In genomic region chr6:137233561-137234504, GRCh38 we compare ENCODE assay signal across 8 cellular contexts. TPM values are rescaled to one million over a fixed set of nuclear protein-coding genes. Genes with fewer than 3 reads are reported as not detected.
A peak's percentile ranks its signal among the peaks of the same experiment; 100 is the strongest.
DNase-seq lines count a peak whose midpoint lies in the region; ATAC-seq, FAIRE-seq and TF ChIP-seq lines count a peak whose summit lies in the region.

No MANE protein-coding gene starts in this region.

- TF ChIP-seq CTCF in K562 (IDR thresholded peaks at IDR 0.05 in 2 of 3, conservative IDR thresholded peaks at IDR 0.05 in 1 of 3; ENCODE audit: insufficient read depth in 2 of 3, low read depth in 1 of 3, low read length in 3 of 3) (no peak; a peak in 1 of 6 replicates), right lobe of liver (IDR thresholded peaks at IDR 0.05) (no peak), lower leg skin (IDR thresholded peaks at IDR 0.05) (no peak), testis (IDR thresholded peaks at IDR 0.05) (no peak)

- TF ChIP-seq RAD21 in K562 (CRISPR knock-in tag; conservative IDR thresholded peaks at IDR 0.05 in 1 of 2, IDR thresholded peaks at IDR 0.05 in 1 of 2): 0 out of 4 replicates have a peak, but pooled peaks of 1 of the 2 experiments have one; percentile 10

- TF ChIP-seq EP300 in K562 (IDR thresholded peaks at IDR 0.05; ENCODE audit: low read length): no peak

- POLR2A ChIA-PET in K562 (lab: Yijun Ruan, JAX): interaction anchor here (0.6 to 1.0 kb wide), 2 partner anchors 16 to 235 kb away, joined by 3 read pairs; no protein-coding TSS in a partner anchor

- H3K9me3 Mint-ChIP-seq in CD4-positive, CD25-positive, alpha-beta regulatory T cell: peaks cover 0 to 6% (median 2%) of the 10 kb centered on the region in 7 donors

- BruUV-seq in K562 (replicated peaks; lab: Mats Ljungman, UMichigan): no TSS peak

- H3K27me3 ChIP-seq in CD4-positive, CD25-positive, alpha-beta regulatory T cell (ENCODE audit: control insufficient read depth, insufficient read depth, low read length): peaks cover 2% of the 10 kb centered on the region
- H3K27me3 ChIP-seq in MG63 (no peaks in the 10 kb centered on the region), K562 (ENCODE audit: control insufficient read depth in 2 of 2, insufficient read depth in 2 of 2, low read length in 2 of 2) (peaks cover 0 to 11% of the 10 kb centered on the region in 2 experiments; a peak in 4 of 5 replicates), right lobe of liver (no peaks in the 10 kb centered on the region), testis (no peaks in the 10 kb centered on the region)

- CTCF ChIA-PET in K562 (lab: Yijun Ruan, JAX; ENCODE audit: low intra/inter-chr PET ratio): no interaction called here

- in situ Hi-C loops in K562 (cut with MboI): no loop called here

- no peaks in the 10 kb centered on the region for H3K27me3 Mint-ChIP-seq in CD4-positive, CD25-positive, alpha-beta regulatory T cell

- peaks cover 27 to 49% (median 34%) of the 10 kb centered on the region in 4 donors for H3K4me1 Mint-ChIP-seq in CD4-positive, CD25-positive, alpha-beta regulatory T cell

- 35% methylated on average over 5 of the region's 5 CpGs for WGBS in K562 (ENCODE audit: insufficient coverage, low coverage, missing lambda C conversion rate)
- WGBS in right lobe of liver (ENCODE audit: insufficient coverage, low coverage, low lambda C conversion rate, missing lambda C conversion rate): 45% methylated on average over 5 of the region's 5 CpGs
- 37 to 43% methylated on average over 5 of the region's 5 CpGs for WGBS in lower leg skin, 2 donors
- 49 to 57% methylated on average over 5 of the region's 5 CpGs for WGBS in testis, 2 donors

- H3K27ac Mint-ChIP-seq in CD4-positive, CD25-positive, alpha-beta regulatory T cell: peak overlapping the region; percentile 31 to 91 (median 64)

- 0 out of 2 replicates have a peak overlapping the region, but pooled peaks have one; percentile 15 for H3K4me2 ChIP-seq in K562 (ENCODE audit: insufficient read depth, low read length)

- peak overlapping the region; percentile 43; the same call in 1 of the 2 replicates for H2AFZ ChIP-seq in K562 (ENCODE audit: low read depth, low read length)

- no peak overlapping the region for H3K27ac ChIP-seq in CD4-positive, CD25-positive, alpha-beta regulatory T cell (ENCODE audit: insufficient read depth, low read length, poor library complexity, severe bottlenecking)
- peak overlapping the region; percentile 37; the same call in 1 of the 3 replicates for H3K27ac ChIP-seq in K562 (ENCODE audit: extremely low read depth, low read depth, low read length)
- peak overlapping the region; percentile 24 to 41 (median 25) for H3K27ac ChIP-seq in right lobe of liver
- H3K27ac ChIP-seq in testis: peak overlapping the region in 1 of 2 donors; percentile 54

- H3K9ac ChIP-seq in K562 (ENCODE audit: insufficient read depth in 1 of 2, low read depth in 2 of 2, low read length in 2 of 2): no peak overlapping the region

- H3K4me3 ChIP-seq in CD4-positive, CD25-positive, alpha-beta regulatory T cell (ENCODE audit: low read depth, low read length): peak overlapping the region; percentile 51
- H3K4me3 ChIP-seq in MG63 (no peak overlapping the region), K562 (no peak overlapping the region), right lobe of liver (no peak overlapping the region), lower leg skin (ENCODE audit: low read depth, poor library complexity, severe bottlenecking) (no peak overlapping the region), testis (no peak overlapping the region)

- ATAC-seq in CD4-positive, CD25-positive, alpha-beta regulatory T cell (ENCODE audit: low read depth in 2 of 2): no peak
- ATAC-seq in K562 (peak; percentile 58), right lobe of liver (peak; percentile 58 to 76 (median 66)), GM18861 (IDR thresholded peaks at IDR 0.05; ENCODE audit: unreplicated experiment) (no peak), GM19023 (IDR thresholded peaks at IDR 0.05; ENCODE audit: unreplicated experiment) (no peak)

- H3K9me3 ChIP-seq in CD4-positive, CD25-positive, alpha-beta regulatory T cell (ENCODE audit: control insufficient read depth in 2 of 2, low read length in 2 of 2): peaks cover 0 to 1% of the 10 kb centered on the region in 2 experiments
- H3K9me3 ChIP-seq in MG63 (peaks cover 7% of the 10 kb centered on the region), K562 (replicated peaks; ENCODE audit: control insufficient read depth, insufficient read depth, low read depth, low read length) (no peaks in the 10 kb centered on the region), right lobe of liver (no peaks in the 10 kb centered on the region), testis (no peaks in the 10 kb centered on the region)

- peaks cover 23% of the 10 kb centered on the region for H3K4me1 ChIP-seq in CD4-positive, CD25-positive, alpha-beta regulatory T cell (ENCODE audit: control insufficient read depth, insufficient read depth, low read length, poor library complexity, severe bottlenecking)
- H3K4me1 ChIP-seq in K562 (replicated peaks in 1 of 2; ENCODE audit: control insufficient read depth in 2 of 2, insufficient read depth in 2 of 2, low read length in 2 of 2) (peaks cover 3 to 20% of the 10 kb centered on the region in 2 experiments; a peak in 3 of 5 replicates), right lobe of liver (peaks cover 0 to 22% (median 0%) of the 10 kb centered on the region in 4 donors), testis (no peaks in the 10 kb centered on the region)

- no peaks in the 10 kb centered on the region for H3K79me2 ChIP-seq in K562 (ENCODE audit: control insufficient read depth, insufficient read depth, low read length)

- no peaks in the 10 kb centered on the region for H3K9me1 ChIP-seq in K562 (ENCODE audit: control insufficient read depth, insufficient read depth, low read length)

- H3K36me3 Mint-ChIP-seq in CD4-positive, CD25-positive, alpha-beta regulatory T cell: peaks cover 5% of the 10 kb centered on the region

- intact Hi-C loops in K562 (cut with micrococcal nuclease) (no loop called here), right lobe of liver (cut with DNase I) (no loop called here), lower leg skin (cut with DNase I; ENCODE audit: low total_unique reads) (no loop called here), testis (cut with DNase I; ENCODE audit: low total_unique reads) (no loop called here)

- TF ChIP-seq POLR2A in K562 (conservative IDR thresholded peaks at IDR 0.05): no peak
- no peak for TF ChIP-seq POLR2A in right lobe of liver (IDR thresholded peaks at IDR 0.05)
- TF ChIP-seq POLR2A in lower leg skin (IDR thresholded peaks at IDR 0.05): no peak
- TF ChIP-seq POLR2A in testis (IDR thresholded peaks at IDR 0.05): no peak

- FAIRE-seq in K562 (lab: Jason Lieb, UNC): peak; percentile 60

- H3K36me3 ChIP-seq in CD4-positive, CD25-positive, alpha-beta regulatory T cell (ENCODE audit: control insufficient read depth, insufficient read depth, low read length): no peaks in the 10 kb centered on the region
- H3K36me3 ChIP-seq in MG63: no peaks in the 10 kb centered on the region
- no peaks in the 10 kb centered on the region for H3K36me3 ChIP-seq in K562 (ENCODE audit: control insufficient read depth, insufficient read depth, low read length)
- no peaks in the 10 kb centered on the region for H3K36me3 ChIP-seq in right lobe of liver
- H3K36me3 ChIP-seq in testis (ENCODE audit: low read depth, missing control alignments): no peaks in the 10 kb centered on the region

- DNase-seq in CD4-positive, CD25-positive, alpha-beta regulatory T cell: no peak
- DNase-seq in MG63: peak; percentile 79
- peak in 2 of 4 experiments; percentile 21 to 36 for DNase-seq in K562 (ENCODE audit: extremely low read depth in 1 of 4, low spot score in 3 of 4)
- no peak for DNase-seq in right lobe of liver
- no peak for DNase-seq in lower leg skin (ENCODE audit: low spot score in 2 of 2)
- no peak for DNase-seq in testis

- peak overlapping the region; percentile 11 to 37 (median 31) for H3K4me3 Mint-ChIP-seq in CD4-positive, CD25-positive, alpha-beta regulatory T cell

- no peaks in the 10 kb centered on the region for H4K20me1 ChIP-seq in K562 (replicated peaks; ENCODE audit: control insufficient read depth, insufficient read depth, low read length)

RNA-seq across cellular contexts. Expression of gene IFNGR1, which starts 14.6 kb away (rescaled TPM):
- total RNA-seq in CD4-positive, CD25-positive, alpha-beta regulatory T cell: 44.3 TPM
- polyA plus RNA-seq in CD4-positive, CD25-positive, alpha-beta regulatory T cell: 10 to 100 TPM; 30.7 to 44.4 (median 35.4) TPM
- total RNA-seq in MG63 (2014; rRNA removed; shearing (Covaris generic); ENCODE audit: low replicate concordance): 53.9 and 76.7 TPM in 2 replicates
- total RNA-seq in K562 (2011; cell fraction: chromatin; rRNA removed; ENCODE audit: low replicate concordance): 20.6 and 45.2 TPM in 2 replicates
- total RNA-seq in K562 (2011; cell fraction: nucleolus; rRNA removed): 21.5 and 26.5 TPM in 2 replicates
- 30.9 and 31.5 TPM in 2 replicates for total RNA-seq in K562 (2011; cell fraction: nucleoplasm; rRNA removed)
- 13.4 and 14.7 TPM in 2 replicates for total RNA-seq in K562 (2014; rRNA removed)
- 26.7 and 31.3 TPM in 2 replicates for total RNA-seq in K562 (2014; rRNA removed; fragmentation: Illumina TruSeq; extraction: Trizol)
- total RNA-seq in K562 (2015; rRNA removed; fragmentation: Illumina TruSeq; extraction: Trizol): 33.4 and 38.9 TPM in 2 replicates
- total RNA-seq in K562 (2021): 16.8 and 17.7 TPM in 2 replicates
- polyA plus RNA-seq in K562 (2011; rRNA removed): 33.0 and 52.5 TPM in 2 replicates
- 4.8 and 21.0 TPM in 2 replicates for polyA plus RNA-seq in K562 (2011; cell fraction: cytosol; rRNA removed)
- polyA plus RNA-seq in K562 (2011; cell fraction: nucleus; rRNA removed): 24.7 and 52.5 TPM in 2 replicates
- polyA plus RNA-seq in K562 (2012): 22.6 and 25.6 TPM in 2 replicates
- polyA plus RNA-seq in K562 (2014; fragmentation: Illumina TruSeq; extraction: Trizol): 22.4 and 26.7 TPM in 2 replicates
- polyA plus RNA-seq in K562 (2014; fragmentation: Nextera tagmentation; extraction: Ambion mirVana): 10 to 100 TPM; 41.5 to 47.0 TPM
- polyA plus RNA-seq in K562 (2014; rRNA removed): 19.3 and 21.2 TPM in 2 replicates
- 16.9 and 42.2 TPM in 2 replicates for polyA minus RNA-seq in K562 (2011; rRNA and poly(A)+ RNA removed)
- polyA minus RNA-seq in K562 (2011; cell fraction: cytosol; rRNA and poly(A)+ RNA removed): 8.5 and 22.1 TPM in 2 replicates
- polyA minus RNA-seq in K562 (2011; cell fraction: nucleus; rRNA and poly(A)+ RNA removed): 11.8 and 45.1 TPM in 2 replicates
- 10 to 100 TPM; 25.8 to 88.8 (median 37.4) TPM for total RNA-seq in right lobe of liver
- total RNA-seq in lower leg skin: 10 to 100 TPM; 64.2 to 92.1 (median 83.0) TPM
- 10 to 100 TPM; 46.4 to 47.8 TPM for total RNA-seq in testis
- polyA plus RNA-seq in testis (ENCODE audit: insufficient read depth, low read depth, low replicate concordance): 49.6 TPM

Comparison
In these comparisons a context has a peak if more than half of its experiments do, and no peak if none do; other contexts are left out.
1. ATAC-seq: peak in K562 (single experiment) and right lobe of liver (4 of 4); none in CD4-positive, CD25-positive, alpha-beta regulatory T cell (0 of 2), GM18861 (single experiment) and GM19023 (single experiment).